10 cellular contexts compared by ENCODE assay signal in the genomic region with DNA sequence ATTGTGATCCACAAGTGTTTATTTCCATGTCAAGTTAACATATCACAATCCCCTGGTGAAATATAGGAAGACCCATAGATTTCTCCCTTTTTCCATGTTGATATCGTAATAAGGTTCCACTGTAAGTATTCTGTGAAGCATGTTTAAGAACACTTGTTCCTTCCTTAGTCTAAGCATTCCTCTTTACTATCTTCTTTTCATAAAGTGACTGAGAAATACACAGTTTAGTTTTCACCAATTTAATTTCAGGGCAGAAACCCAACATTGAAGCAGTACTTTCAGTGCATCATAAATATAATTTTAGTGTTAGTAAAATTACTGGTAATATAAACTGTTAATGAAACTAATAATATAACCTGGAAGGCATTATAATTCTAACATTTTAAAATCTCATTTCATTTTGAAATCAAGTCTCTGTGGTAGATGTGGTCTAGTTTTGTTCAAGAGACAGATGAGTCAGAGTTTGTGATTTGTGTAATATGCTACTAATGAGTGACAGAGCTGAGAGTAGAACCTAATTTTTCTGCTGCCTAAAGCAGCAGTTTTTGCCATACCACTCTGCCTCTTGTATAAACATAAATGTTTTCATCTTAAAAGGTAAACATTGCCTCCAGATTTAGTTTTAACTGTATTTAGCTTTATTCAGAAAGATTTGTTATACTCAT.
DNase-seq lines count a peak whose midpoint lies in the region; ATAC-seq, FAIRE-seq and TF ChIP-seq lines count a peak whose summit lies in the region.
"Had no signal": no experiment of that assay in that cellular context is flagged by ENCODE, and none has a peak within 500 bp of the region (broad histone marks: within the 10 kb centered on the region; RNA-seq: fewer than 3 reads in every experiment).

No MANE protein-coding gene starts in this region.

- WGBS in right cardiac atrium = 95% methylated on average over 1 of the region's 1 CpG
- WGBS in adrenal gland, 4 donors = 93 to 95% (median 95%) methylated on average over 1 of the region's 1 CpG
- 78 to 93% methylated on average over 1 of the region's 1 CpG for WGBS in transverse colon (ENCODE audit: low coverage in 1 of 2), 2 donors

- ATAC-seq in GM21786 (IDR thresholded peaks at IDR 0.05; ENCODE audit: unreplicated experiment) (peak; percentile 95), right cardiac atrium (no peak)

- TF ChIP-seq EP300 in transverse colon (IDR thresholded peaks at IDR 0.05; ENCODE audit: low read depth) = no peak

- FAIRE-seq in GM18507 (lab: Jason Lieb, UNC) = peak; percentile 39

- intact Hi-C loops in right cardiac atrium (cut with DNase I) (no loop called here), adrenal gland (cut with DNase I) (no loop called here), transverse colon (cut with DNase I; ENCODE audit: low total_unique reads) (no loop called here)

- no peak overlapping the region for H3K27ac ChIP-seq in right cardiac atrium (ENCODE audit: low read length)
- no peak overlapping the region for H3K27ac ChIP-seq in adrenal gland
- no peak overlapping the region for H3K27ac ChIP-seq in transverse colon
- H3K27ac ChIP-seq: right lobe of liver, thoracic aorta had no signal

- H3K4me3 ChIP-seq in right cardiac atrium (ENCODE audit: low read length) = no peak overlapping the region
- no peak overlapping the region for H3K4me3 ChIP-seq in adrenal gland
- H3K4me3 ChIP-seq in transverse colon = no peak overlapping the region
- H3K4me3 ChIP-seq: right lobe of liver, thoracic aorta had no signal

- H3K9me3 ChIP-seq in right cardiac atrium (ENCODE audit: control insufficient read depth, low read length) = no peaks in the 10 kb centered on the region
- H3K9me3 ChIP-seq in adrenal gland (replicated peaks in 1 of 3) = peaks cover 0 to 7% (median 0%) of the 10 kb centered on the region in 3 donors
- H3K9me3 ChIP-seq in transverse colon = no peaks in the 10 kb centered on the region
- H3K9me3 ChIP-seq: right lobe of liver, thoracic aorta had no signal

- no peaks in the 10 kb centered on the region for H3K27me3 ChIP-seq in right cardiac atrium (ENCODE audit: control insufficient read depth, insufficient read depth)
- no peaks in the 10 kb centered on the region for H3K27me3 ChIP-seq in adrenal gland
- H3K27me3 ChIP-seq in transverse colon = no peaks in the 10 kb centered on the region
- H3K27me3 ChIP-seq: right lobe of liver had no signal

- no peak for TF ChIP-seq POLR2A in adrenal gland (IDR thresholded peaks at IDR 0.05)
- no peak for TF ChIP-seq POLR2A in transverse colon (IDR thresholded peaks at IDR 0.05)

- H3K4me1 ChIP-seq in right cardiac atrium (ENCODE audit: control insufficient read depth, insufficient read depth, low read length) (no peaks in the 10 kb centered on the region), adrenal gland (replicated peaks in 1 of 2) (no peaks in the 10 kb centered on the region), transverse colon (no peaks in the 10 kb centered on the region)
- H3K4me1 ChIP-seq: right lobe of liver had no signal

- in situ Hi-C loops in transverse colon (cut with MboI; ENCODE audit: low pct_ligation_motif_present in 1 of 4, low pct_unique_long_range_greater_than_20kb in 1 of 4, low sequenced_read_pairs in 3 of 4) = no loop called here

- TF ChIP-seq CTCF in adrenal gland (IDR thresholded peaks at IDR 0.05) (no peak), transverse colon (IDR thresholded peaks at IDR 0.05) (no peak)

- peak; percentile 3 for DNase-seq in GM18507 (ENCODE audit: extremely low spot score, insufficient read length, low read depth)
- DNase-seq in HT1080 (ENCODE audit: low read depth) = peak; percentile 27
- peak; percentile 80 for DNase-seq in iris pigment epithelial cell (ENCODE audit: low read depth)
- DNase-seq in right cardiac atrium = no peak
- no peak for DNase-seq in UCSD-AML1 (lab: John Stamatoyannopoulos, UW; ENCODE audit: unreplicated experiment)
- DNase-seq in adrenal gland = no peak
- DNase-seq in transverse colon = no peak
- DNase-seq: right lobe of liver had no signal

- H3K36me3 ChIP-seq in adrenal gland (replicated peaks in 1 of 2) (peaks cover 0 to 43% of the 10 kb centered on the region in 2 donors), transverse colon (peaks cover 0 to 37% (median 18%) of the 10 kb centered on the region in 4 donors)

Comparison
In these comparisons a context has a peak if more than half of its experiments do, and no peak if none do; other contexts are left out.
1. DNase-seq: peak in GM18507 (single experiment), HT1080 (single experiment) and iris pigment epithelial cell (single experiment); none in right cardiac atrium (0 of 3), UCSD-AML1 (single experiment), adrenal gland (0 of 7) and transverse colon (single experiment).